In the genomic region with DNA sequence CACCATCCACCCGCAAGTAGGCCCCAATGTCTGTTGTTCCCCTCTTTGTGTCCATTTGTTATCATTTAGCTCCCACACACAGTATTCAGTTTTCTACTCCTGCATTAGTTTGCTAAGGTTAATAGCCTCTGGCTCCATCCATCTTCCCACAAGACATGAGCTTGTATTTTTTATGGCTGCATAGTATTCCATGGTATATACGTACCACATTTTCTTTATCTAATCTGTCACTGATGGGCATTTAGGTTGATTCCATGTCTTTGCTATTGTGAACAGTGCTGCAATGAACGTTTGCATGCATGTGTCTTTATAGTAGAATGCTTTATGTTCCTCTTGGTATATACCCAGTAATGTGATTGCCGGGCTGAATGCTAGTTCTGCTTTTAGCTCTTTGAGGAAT, we compare ENCODE assay signal across 23 cellular contexts.
"Had no signal": no experiment of that assay in that cellular context is flagged by ENCODE, and none has a peak within 500 bp of the region (broad histone marks: within the 10 kb centered on the region; RNA-seq: fewer than 3 reads in every experiment).

No MANE protein-coding gene starts in this region.

- H3K27ac Mint-ChIP-seq: mesothelial cell of epicardium, naive B cell had no signal

- H3K27me3 ChIP-seq: dorsolateral prefrontal cortex, esophagus muscularis mucosa, foreskin keratinocyte, gastroesophageal sphincter, heart right ventricle, left lung had no signal

- H3K4me1 ChIP-seq: left lung, lower lobe of right lung had no signal

- FAIRE-seq: colon, frontal cortex, islet of Langerhans, keratinocyte had no signal

- H3K4me3 Mint-ChIP-seq: mesothelial cell of epicardium, naive B cell had no signal

- H3K4me1 Mint-ChIP-seq: naive B cell had no signal

- ATAC-seq: foreskin keratinocyte, gastroesophageal sphincter, left cardiac atrium, left lung, left ventricle myocardium superior, lower lobe of right lung, mucosa of descending colon had no signal

- H3K27ac ChIP-seq: coronary artery, dorsolateral prefrontal cortex, esophagus muscularis mucosa, foreskin keratinocyte, gastroesophageal sphincter, heart right ventricle, left lung, lower lobe of right lung had no signal

- H3K36me3 Mint-ChIP-seq: naive B cell had no signal

- H3K4me3 ChIP-seq: coronary artery, dorsolateral prefrontal cortex, esophagus muscularis mucosa, gastroesophageal sphincter, heart right ventricle, left lung, lower lobe of right lung, mucosa of descending colon had no signal

- H3K9me3 ChIP-seq: esophagus muscularis mucosa, gastroesophageal sphincter, heart right ventricle, left lung, lower lobe of right lung, mucosa of descending colon had no signal

- H3K36me3 ChIP-seq: esophagus muscularis mucosa, gastroesophageal sphincter, heart right ventricle, left lung, lower lobe of right lung had no signal

- DNase-seq: dermis blood vessel endothelial cell; dorsolateral prefrontal cortex; effector CD4-positive, alpha-beta T cell; effector memory CD4-positive, alpha-beta T cell; foreskin keratinocyte; head of caudate nucleus; heart right ventricle; hippocampal formation; left cardiac atrium; left lung; left ventricle myocardium superior; lower lobe of right lung; mesenchymal stem cell; mucosa of descending colon; naive B cell had no signal
